8 cellular contexts compared by ENCODE assay signal in the genomic region with DNA sequence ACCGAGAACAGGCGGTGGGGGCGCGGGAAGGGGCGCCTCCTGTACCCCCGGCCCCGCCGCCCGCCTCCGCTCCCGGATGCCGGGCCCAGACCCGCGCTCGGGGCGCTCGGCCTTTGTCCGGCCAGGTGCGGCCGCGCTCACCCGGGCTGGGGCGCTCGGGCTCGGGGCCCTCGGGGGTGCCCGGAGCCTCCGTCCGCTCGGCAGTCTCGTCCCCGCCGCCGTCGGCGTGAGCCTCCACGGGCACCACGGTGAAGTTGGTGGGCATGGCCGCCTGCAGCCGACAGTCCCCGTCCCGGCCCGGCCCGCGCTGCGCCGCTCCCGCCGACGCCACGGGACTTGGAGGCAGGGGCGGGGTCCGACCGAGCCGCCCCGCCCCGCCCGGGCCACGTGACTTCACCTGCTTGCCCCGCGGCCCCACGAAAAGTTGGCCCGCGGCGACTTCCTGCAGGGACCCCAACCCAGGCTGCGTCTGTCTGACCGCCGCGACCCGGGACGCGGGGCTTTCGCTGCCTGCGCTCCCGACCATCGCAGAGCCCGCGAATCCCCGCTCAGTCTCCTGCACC. TPM values are rescaled to one million over a fixed set of nuclear protein-coding genes. Genes with fewer than 3 reads are reported as not detected.
DNase-seq lines count a peak whose midpoint lies in the region; ATAC-seq, FAIRE-seq and TF ChIP-seq lines count a peak whose summit lies in the region.

A gene (minus strand): TSS at position 337 of the 563 bp plus-strand sequence. CDS start 72 bp downstream, at position 265.

- peak within 1 kb of the TSS; percentile 76 for H3K4me2 ChIP-seq in astrocyte (ENCODE audit: low read length)

- H3K4me1 ChIP-seq in astrocyte (ENCODE audit: insufficient read depth, low read length) (no peaks in the 10 kb centered on the region), iPS DF 6.9 (ENCODE audit: control insufficient read depth, insufficient read depth, low read length) (peaks cover 14% of the 10 kb centered on the region; the same call in 1 of the 2 replicates)

- peak within 1 kb of the TSS; percentile 54 for H3K9ac ChIP-seq in astrocyte (ENCODE audit: low read length)

- peak within 1 kb of the TSS; percentile 10 for H2AFZ ChIP-seq in astrocyte (ENCODE audit: low read depth, low read length)

- peaks cover 18% of the 10 kb centered on the region for H3K27me3 ChIP-seq in astrocyte (ENCODE audit: insufficient read depth, low read length)
- no peaks in the 10 kb centered on the region for H3K27me3 ChIP-seq in iPS DF 6.9 (ENCODE audit: control insufficient read depth, insufficient read depth, low read length)

- peak within 1 kb of the TSS; percentile 44 for H3K4me3 ChIP-seq in astrocyte (ENCODE audit: insufficient read depth, low read depth, low read length)
- H3K4me3 ChIP-seq in iPS DF 6.9 (ENCODE audit: low read length): peak within 1 kb of the TSS; percentile 53
- peak within 1 kb of the TSS; percentile 64 for H3K4me3 ChIP-seq in skeletal muscle cell (ENCODE audit: low read depth, low read length)

- H3K9me3 Mint-ChIP-seq in astrocyte (ENCODE audit: unreplicated experiment): no peaks in the 10 kb centered on the region

- H3K36me3 ChIP-seq in astrocyte (ENCODE audit: insufficient read depth, low read length): no peaks in the 10 kb centered on the region
- H3K36me3 ChIP-seq in iPS DF 6.9 (ENCODE audit: control insufficient read depth, insufficient read depth, low read length): no peaks in the 10 kb centered on the region; the same call in 1 of the 2 replicates

- H3K9me3 ChIP-seq in astrocyte (ENCODE audit: insufficient read depth, low read depth, low read length): no peaks in the 10 kb centered on the region
- H3K9me3 ChIP-seq in iPS DF 6.9 (ENCODE audit: control insufficient read depth, insufficient read depth, low read length): no peaks in the 10 kb centered on the region

- peaks cover 2% of the 10 kb centered on the region for H4K20me1 ChIP-seq in astrocyte (ENCODE audit: insufficient read depth, low read length)

- H3K4me3 Mint-ChIP-seq in astrocyte (ENCODE audit: unreplicated experiment): peak within 1 kb of the TSS; percentile 86

- H3K36me3 Mint-ChIP-seq in astrocyte (ENCODE audit: low read depth, unreplicated experiment): peaks cover 2% of the 10 kb centered on the region

- H3K27ac ChIP-seq in astrocyte (ENCODE audit: low read depth, low read length): no peak within 1 kb of the TSS
- H3K27ac ChIP-seq in iPS DF 6.9 (ENCODE audit: low read length): no peak within 1 kb of the TSS

- H3K4me1 Mint-ChIP-seq in astrocyte (ENCODE audit: low read depth, unreplicated experiment): no peaks in the 10 kb centered on the region

- WGBS in iPS DF 6.9 (ENCODE audit: insufficient coverage, insufficient read length): no CpG with 5 or more reads among the region's 79 CpGs

- peak; percentile 40 for ATAC-seq in HG03521 (IDR thresholded peaks at IDR 0.05; ENCODE audit: unreplicated experiment)
- ATAC-seq in SK-N-SH treated with all-trans-retinoic acid at 6 μM for 48 hours: peak; percentile 48

- H3K79me2 ChIP-seq in astrocyte (ENCODE audit: insufficient read depth, low read length): no peaks in the 10 kb centered on the region

- peak within 1 kb of the TSS; percentile 41 for H3K27ac Mint-ChIP-seq in astrocyte (ENCODE audit: unreplicated experiment)

- DNase-seq in SKM-1 treated with dmso at 0.1 percent for 144 hours (lab: John Stamatoyannopoulos, UW; ENCODE audit: unreplicated experiment) (peak; percentile 33), SKM-1 (lab: John Stamatoyannopoulos, UW; ENCODE audit: unreplicated experiment) (no peak), astrocyte (ENCODE audit: low read depth) (no peak), iPS DF 6.9 (ENCODE audit: low read depth, low spot score) (no peak), skeletal muscle cell (ENCODE audit: low read depth) (no peak), occipital lobe (lab: John Stamatoyannopoulos, UW) (no peak)

- H3K27me3 Mint-ChIP-seq in astrocyte (ENCODE audit: low read depth, unreplicated experiment): peaks cover 7% of the 10 kb centered on the region

- no peak for FAIRE-seq in astrocyte (lab: Jason Lieb, UNC)

- no peak for TF ChIP-seq CTCF in astrocyte (IDR thresholded peaks at IDR 0.05; ENCODE audit: insufficient read depth, low read depth, low read length)

TF ChIP-seq in SK-N-SH treated with all-trans-retinoic acid at 6 μM for 48 hours, 23 proteins besides CTCF, POLR2A, EP300 and RAD21:
- no peak for TF ChIP-seq ZFP30 (CRISPR knock-in tag; IDR thresholded peaks at IDR 0.05)
- TF ChIP-seq ZFP3 (CRISPR knock-in tag; IDR thresholded peaks at IDR 0.05): no peak
- TF ChIP-seq TOX (CRISPR knock-in tag; IDR thresholded peaks at IDR 0.05; ENCODE audit: borderline replicate concordance): no peak
- no peak for TF ChIP-seq OSR1 (CRISPR knock-in tag; IDR thresholded peaks at IDR 0.05)
- TF ChIP-seq ZC3H10 (CRISPR knock-in tag; IDR thresholded peaks at IDR 0.05): no peak
- no peak for TF ChIP-seq TCF4 (CRISPR knock-in tag; IDR thresholded peaks at IDR 0.05; ENCODE audit: borderline replicate concordance)
- TF ChIP-seq, protein P1, sequence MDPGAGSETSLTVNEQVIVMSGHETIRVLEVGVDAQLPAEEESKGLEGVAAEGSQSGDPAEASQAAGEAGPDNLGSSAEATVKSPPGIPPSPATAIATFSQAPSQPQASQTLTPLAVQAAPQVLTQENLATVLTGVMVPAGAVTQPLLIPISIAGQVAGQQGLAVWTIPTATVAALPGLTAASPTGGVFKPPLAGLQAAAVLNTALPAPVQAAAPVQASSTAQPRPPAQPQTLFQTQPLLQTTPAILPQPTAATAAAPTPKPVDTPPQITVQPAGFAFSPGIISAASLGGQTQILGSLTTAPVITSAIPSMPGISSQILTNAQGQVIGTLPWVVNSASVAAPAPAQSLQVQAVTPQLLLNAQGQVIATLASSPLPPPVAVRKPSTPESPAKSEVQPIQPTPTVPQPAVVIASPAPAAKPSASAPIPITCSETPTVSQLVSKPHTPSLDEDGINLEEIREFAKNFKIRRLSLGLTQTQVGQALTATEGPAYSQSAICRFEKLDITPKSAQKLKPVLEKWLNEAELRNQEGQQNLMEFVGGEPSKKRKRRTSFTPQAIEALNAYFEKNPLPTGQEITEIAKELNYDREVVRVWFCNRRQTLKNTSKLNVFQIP (CRISPR knock-in tag; IDR thresholded peaks at IDR 0.05; ENCODE audit: borderline replicate concordance, low read depth): no peak
- no peak for TF ChIP-seq RARB (CRISPR knock-in tag; IDR thresholded peaks at IDR 0.05)
- no peak for TF ChIP-seq GLIS3 (CRISPR knock-in tag; IDR thresholded peaks at IDR 0.05)
- no peak for TF ChIP-seq PPARA (CRISPR knock-in tag; IDR thresholded peaks at IDR 0.05; ENCODE audit: borderline replicate concordance)
- TF ChIP-seq ISL1 (CRISPR knock-in tag; IDR thresholded peaks at IDR 0.05): no peak

RNA-seq across cellular contexts. Expression of the gene that starts here (rescaled TPM):
- total RNA-seq in astrocyte (28.6 and 30.5 TPM in 2 replicates), occipital lobe (4.4 TPM)
